In genomic region chr3:112120485-112120836, GRCh38 we compare ENCODE assay signal across 14 cellular contexts. TPM values are rescaled to one million over a fixed set of nuclear protein-coding genes. Genes with fewer than 3 reads are reported as not detected.
DNase-seq lines count a peak whose midpoint lies in the region; ATAC-seq lines count a peak whose summit lies in the region.
"Had no signal": no experiment of that assay in that cellular context is flagged by ENCODE, and none has a peak within 500 bp of the region (broad histone marks: within the 10 kb centered on the region; RNA-seq: fewer than 3 reads in every experiment).

No MANE protein-coding gene starts in this region.

- H3K4me3 Mint-ChIP-seq in activated naive CD4-positive, alpha-beta T cell treated with anti-CD3 and anti-CD28 coated beads, Interleukin-2, amount 50 U/mL, for 24 hours: peak overlapping the region; percentile 11
- H3K4me3 Mint-ChIP-seq in IgD-negative memory B cell: peak overlapping the region; percentile 40 to 89 (median 70)
- H3K4me3 Mint-ChIP-seq in T-helper 1 cell treated with Interleukin-12 subunit alpha and Interleukin-12 subunit beta and Interleukin-4 antibody, amounts not matched to agents 30 μg/mL and 1 μg/mL, for 36 hours: peak overlapping the region; percentile 4
- H3K4me3 Mint-ChIP-seq: brain had no signal

- no peak for DNase-seq in activated naive CD4-positive, alpha-beta T cell treated with anti-CD3 and anti-CD28 coated beads, Interleukin-2, amount 50 U/mL, for 72 hours (ENCODE audit: low spot score in 2 of 2)
- DNase-seq in NCI-H2107 treated with DMSO at 0.1 percent for 48 hours (lab: John Stamatoyannopoulos, UW; ENCODE audit: unreplicated experiment) (no peak), AG08396 (ENCODE audit: low spot score) (no peak), posterior cingulate gyrus (no peak), amniotic stem cell (lab: John Stamatoyannopoulos, UW) (no peak)
- DNase-seq: AML-193, NCI-H1105, NCI-H446 treated with DMSO at 0.1 percent for 48 hours had no signal

- intact Hi-C loops in posterior cingulate gyrus (cut with DNase I): no loop called here

- peaks cover 62% of the 10 kb centered on the region for H3K4me1 Mint-ChIP-seq in activated naive CD4-positive, alpha-beta T cell treated with anti-CD3 and anti-CD28 coated beads, Interleukin-2, amount 50 U/mL, for 24 hours
- peaks cover 57 to 60% (median 58%) of the 10 kb centered on the region in 3 donors for H3K4me1 Mint-ChIP-seq in IgD-negative memory B cell
- H3K4me1 Mint-ChIP-seq in T-helper 1 cell treated with Interleukin-12 subunit alpha and Interleukin-12 subunit beta and Interleukin-4 antibody, amounts not matched to agents 30 μg/mL and 1 μg/mL, for 36 hours (ENCODE audit: low read depth): peaks cover 26% of the 10 kb centered on the region

- ATAC-seq in activated naive CD4-positive, alpha-beta T cell treated with anti-CD3 and anti-CD28 coated beads, Interleukin-2, amount 50 U/mL, for 72 hours: no peak

- H3K36me3 Mint-ChIP-seq in activated naive CD4-positive, alpha-beta T cell treated with anti-CD3 and anti-CD28 coated beads, Interleukin-2, amount 50 U/mL, for 24 hours: peaks cover 19% of the 10 kb centered on the region
- peaks cover 0 to 26% of the 10 kb centered on the region in 2 donors for H3K36me3 Mint-ChIP-seq in activated naive CD4-positive, alpha-beta T cell treated with anti-CD3 and anti-CD28 coated beads, Interleukin-2, amount 50 U/mL, for 72 hours
- peaks cover 8% of the 10 kb centered on the region for H3K36me3 Mint-ChIP-seq in IgD-negative memory B cell
- H3K36me3 Mint-ChIP-seq in T-helper 1 cell treated with Interleukin-12 subunit alpha and Interleukin-12 subunit beta and Interleukin-4 antibody, amounts not matched to agents 30 μg/mL and 1 μg/mL, for 36 hours (ENCODE audit: low read depth): peaks cover 38% of the 10 kb centered on the region
- H3K36me3 Mint-ChIP-seq: brain had no signal

- peak overlapping the region; percentile 1 for H3K27ac Mint-ChIP-seq in activated naive CD4-positive, alpha-beta T cell treated with anti-CD3 and anti-CD28 coated beads, Interleukin-2, amount 50 U/mL, for 24 hours
- no peak overlapping the region for H3K27ac Mint-ChIP-seq in activated naive CD4-positive, alpha-beta T cell treated with anti-CD3 and anti-CD28 coated beads, Interleukin-2, amount 50 U/mL, for 72 hours
- H3K27ac Mint-ChIP-seq in IgD-negative memory B cell: peak overlapping the region in 2 of 3 donors; percentile 60 to 87
- H3K27ac Mint-ChIP-seq in T-helper 1 cell treated with Interleukin-12 subunit alpha and Interleukin-12 subunit beta and Interleukin-4 antibody, amounts not matched to agents 30 μg/mL and 1 μg/mL, for 36 hours: peak overlapping the region; percentile 55

- H3K9me3 Mint-ChIP-seq in activated naive CD4-positive, alpha-beta T cell treated with anti-CD3 and anti-CD28 coated beads, Interleukin-2, amount 50 U/mL, for 24 hours: no peaks in the 10 kb centered on the region
- H3K9me3 Mint-ChIP-seq in activated naive CD4-positive, alpha-beta T cell treated with anti-CD3 and anti-CD28 coated beads, Interleukin-2, amount 50 U/mL, for 72 hours: no peaks in the 10 kb centered on the region
- H3K9me3 Mint-ChIP-seq in IgD-negative memory B cell: no peaks in the 10 kb centered on the region
- no peaks in the 10 kb centered on the region for H3K9me3 Mint-ChIP-seq in T-helper 1 cell treated with Interleukin-12 subunit alpha and Interleukin-12 subunit beta and Interleukin-4 antibody, amounts not matched to agents 30 μg/mL and 1 μg/mL, for 36 hours

- H3K27me3 Mint-ChIP-seq in activated naive CD4-positive, alpha-beta T cell treated with anti-CD3 and anti-CD28 coated beads, Interleukin-2, amount 50 U/mL, for 24 hours: no peaks in the 10 kb centered on the region
- H3K27me3 Mint-ChIP-seq in IgD-negative memory B cell: no peaks in the 10 kb centered on the region
- H3K27me3 Mint-ChIP-seq in T-helper 1 cell treated with Interleukin-12 subunit alpha and Interleukin-12 subunit beta and Interleukin-4 antibody, amounts not matched to agents 30 μg/mL and 1 μg/mL, for 36 hours (ENCODE audit: low read depth): no peaks in the 10 kb centered on the region

RNA-seq across cellular contexts. Expression of gene GCSAM, which starts 12.6 kb away (rescaled TPM):
- total RNA-seq in activated naive CD4-positive, alpha-beta T cell treated with anti-CD3 and anti-CD28 coated beads, Interleukin-2, amount 50 U/mL, for 72 hours: 10 to 100 TPM in 1 of 2 donors, 1 to 10 TPM in 1; 5.2 to 23.7 TPM
- 34.0 TPM for polyA plus RNA-seq in IgD-negative memory B cell
- total RNA-seq: frontal cortex, pulmonary artery endothelial cell had no signal

RNA-seq across cellular contexts. Expression of gene C3orf52, which starts 34.3 kb away (rescaled TPM):
- 10 to 100 TPM in 1 of 2 donors, 1 to 10 TPM in 1; 6.5 to 11.2 TPM for total RNA-seq in activated naive CD4-positive, alpha-beta T cell treated with anti-CD3 and anti-CD28 coated beads, Interleukin-2, amount 50 U/mL, for 72 hours
- polyA plus RNA-seq in IgD-negative memory B cell: 0.50 TPM

Comparison
In these comparisons a context has a peak if more than half of its experiments do, and no peak if none do; other contexts are left out.
1. H3K27ac Mint-ChIP-seq: peak in activated naive CD4-positive, alpha-beta T cell treated with anti-CD3 and anti-CD28 coated beads, Interleukin-2, amount 50 U/mL, for 24 hours (single experiment), IgD-negative memory B cell (2 of 3) and T-helper 1 cell treated with Interleukin-12 subunit alpha and Interleukin-12 subunit beta and Interleukin-4 antibody, amounts not matched to agents 30 μg/mL and 1 μg/mL, for 36 hours (single experiment); none in activated naive CD4-positive, alpha-beta T cell treated with anti-CD3 and anti-CD28 coated beads, Interleukin-2, amount 50 U/mL, for 72 hours (0 of 2).
2. H3K4me3 Mint-ChIP-seq: peak in every context shown above with its lines; median percentile 70 in IgD-negative memory B cell; 11 in activated naive CD4-positive, alpha-beta T cell treated with anti-CD3 and anti-CD28 coated beads, Interleukin-2, amount 50 U/mL, for 24 hours; 4 in T-helper 1 cell treated with Interleukin-12 subunit alpha and Interleukin-12 subunit beta and Interleukin-4 antibody, amounts not matched to agents 30 μg/mL and 1 μg/mL, for 36 hours.